8 cellular contexts compared by ENCODE assay signal in the genomic region with DNA sequence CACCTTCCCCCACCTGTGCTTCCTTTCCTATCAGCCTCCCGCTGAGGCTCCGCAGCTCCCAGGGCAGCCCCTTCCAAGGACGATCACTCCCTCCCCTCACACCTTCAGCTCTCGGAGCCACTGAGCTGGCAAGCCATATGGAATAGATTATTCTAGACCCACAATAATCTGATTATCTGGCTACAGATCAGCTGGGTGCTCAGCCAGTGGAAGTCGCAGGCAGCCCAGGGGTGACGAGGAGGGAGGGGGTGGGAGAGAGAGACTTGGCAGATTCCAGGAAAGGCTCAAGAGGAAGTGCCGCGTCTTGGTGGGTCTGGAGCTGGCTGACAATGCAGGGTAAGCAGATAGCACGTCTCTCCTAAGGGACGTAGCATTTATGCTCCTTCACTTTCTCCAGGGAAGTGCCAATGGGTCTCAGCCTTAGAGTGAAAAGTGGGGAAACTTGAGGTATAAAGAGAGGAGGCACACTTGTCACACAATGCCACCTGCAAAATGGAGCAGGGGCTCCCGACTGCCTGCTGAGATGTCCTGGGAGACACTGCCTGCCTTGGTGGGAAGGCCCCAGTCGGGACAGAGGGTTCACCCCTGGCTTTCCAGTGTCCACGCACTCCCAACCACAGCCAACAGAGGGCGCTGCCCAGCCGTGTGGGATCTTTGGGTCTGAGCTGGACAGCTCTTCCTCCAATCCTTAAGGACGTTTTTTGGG. TPM values are rescaled to one million over a fixed set of nuclear protein-coding genes. Genes with fewer than 3 reads are reported as not detected.
DNase-seq lines count a peak whose midpoint lies in the region; TF ChIP-seq lines count a peak whose summit lies in the region.

No MANE protein-coding gene starts in this region.

- TF ChIP-seq POLR2A in vagina (IDR thresholded peaks at IDR 0.05) = no peak

- H3K27me3 ChIP-seq in HUES6 (ENCODE audit: control insufficient read depth, insufficient read depth, low read length) = peaks cover 12% of the 10 kb centered on the region; the same call in 1 of the 2 replicates
- no peaks in the 10 kb centered on the region for H3K27me3 ChIP-seq in vagina

- no peaks in the 10 kb centered on the region for H3K36me3 ChIP-seq in HUES6 (ENCODE audit: control insufficient read depth, insufficient read depth, low read length)
- H3K36me3 ChIP-seq in vagina = no peaks in the 10 kb centered on the region

- H3K27ac ChIP-seq in 22Rv1 = 0 out of 2 replicates have a peak overlapping the region, but pooled peaks have one; percentile 2
- H3K27ac ChIP-seq in HUES6 (ENCODE audit: low read depth, low read length) = no peak overlapping the region
- no peak overlapping the region for H3K27ac ChIP-seq in vagina

- no peak overlapping the region for H3K4me3 ChIP-seq in GM12864 (ENCODE audit: low read depth, low read length)
- peak overlapping the region; percentile 45 for H3K4me3 ChIP-seq in HUES6 (ENCODE audit: low read depth, low read length)
- no peak overlapping the region for H3K4me3 ChIP-seq in vagina

- peak overlapping the region; percentile 48 for H3K9ac ChIP-seq in HUES6 (ENCODE audit: low read length)

- DNase-seq in GM12864 (ENCODE audit: low read depth) (no peak), SK-N-DZ (ENCODE audit: low spot score) (peak; percentile 77), head of caudate nucleus (peak; percentile 26 to 93 (median 81)), pons (ENCODE audit: low spot score) (peak; percentile 58), vagina (ENCODE audit: extremely low spot score in 2 of 2) (peak in 1 of 2 donors; percentile 82)
- DNase-seq in activated naive CD4-positive, alpha-beta T cell treated with Interleukin-2 at 50 U/mL for 16 hours = peak; percentile 72

- TF ChIP-seq CTCF in 22Rv1 (IDR thresholded peaks at IDR 0.05) (peak; percentile 97), GM12864 (IDR thresholded peaks at IDR 0.05; ENCODE audit: low read depth, low read length, missing control alignments) (peak; percentile 99), vagina (IDR thresholded peaks at IDR 0.05) (peak; percentile 77 to 92 (median 79))

- peaks cover 21% of the 10 kb centered on the region; the same call in 1 of the 2 replicates for H3K4me1 ChIP-seq in HUES6 (ENCODE audit: control insufficient read depth, insufficient read depth, low read length)
- peaks cover 18% of the 10 kb centered on the region for H3K4me1 ChIP-seq in vagina

- intact Hi-C loops in head of caudate nucleus (cut with DNase I) (loop anchor here (5.0 kb wide), 1 partner anchor 117 kb away; no protein-coding TSS in a partner anchor), vagina (cut with DNase I) (loop anchor here (2.0 to 5.0 kb wide), 2 partner anchors 118 to 312 kb away; no protein-coding TSS in a partner anchor)

- H3K9me3 ChIP-seq in HUES6 (ENCODE audit: control insufficient read depth, insufficient read depth, low read depth, low read length) (no peaks in the 10 kb centered on the region; the same call in 1 of the 2 replicates), vagina (no peaks in the 10 kb centered on the region)

RNA-seq across cellular contexts. Expression of a gene that starts 9.4 kb away (rescaled TPM):
- 0.16 and 1.2 TPM in 2 replicates for polyA plus RNA-seq in SK-N-DZ (2014; cell fraction: cytosol; rRNA removed)
- polyA plus RNA-seq in SK-N-DZ (2014; cell fraction: nucleus; rRNA removed) = 0.58 and 1.0 TPM in 2 replicates
- total RNA-seq in vagina = 2.7 TPM

RNA-seq across cellular contexts. Expression of a gene that starts 15.7 kb away (rescaled TPM):
- polyA plus RNA-seq in SK-N-DZ (2014; cell fraction: cytosol; rRNA removed) = not detected in 2 replicates
- polyA plus RNA-seq in SK-N-DZ (2014; cell fraction: nucleus; rRNA removed) = not detected in 2 replicates
- total RNA-seq in vagina = not detected

RNA-seq across cellular contexts. Expression of a gene that starts 54.2 kb away (rescaled TPM):
- 1.3 and 1.8 TPM in 2 replicates for polyA plus RNA-seq in SK-N-DZ (2014; cell fraction: cytosol; rRNA removed)
- polyA plus RNA-seq in SK-N-DZ (2014; cell fraction: nucleus; rRNA removed) = 0.60 TPM in 1 of 2 replicates, not detected in the other
- 55.0 TPM for total RNA-seq in vagina
